In genomic region chr2:42142476-42143184, GRCh38 we compare ENCODE assay signal across 1 cellular context.
TF ChIP-seq lines count a peak whose summit lies in the region.

No MANE protein-coding gene starts in this region.

TF ChIP-seq in HepG2, 621 proteins besides CTCF, POLR2A, EP300 and RAD21 (continued from another document and continues in another):
- TF ChIP-seq AKNA (CRISPR knock-in tag; IDR thresholded peaks at IDR 0.05; ENCODE audit: borderline replicate concordance) (no peak), ZBTB21 (CRISPR knock-in tag; IDR thresholded peaks at IDR 0.05) (peak; percentile 36; the same call in 1 of the 2 replicates), CCAR2 (optimal IDR thresholded peaks at IDR 0.05; ENCODE audit: low read depth, low read length) (peak; percentile 69), ZBTB20 (CRISPR knock-in tag; IDR thresholded peaks at IDR 0.05; ENCODE audit: borderline replicate concordance, low read depth) (no peak), ZMYM4 (CRISPR knock-in tag; IDR thresholded peaks at IDR 0.05) (peak; percentile 49; the same call in 1 of the 2 replicates), ZNF383 (CRISPR knock-in tag; IDR thresholded peaks at IDR 0.05; ENCODE audit: borderline replicate concordance) (0 out of 2 replicates have a peak, but pooled peaks have one; percentile 13), BRD4 (CRISPR knock-in tag; IDR thresholded peaks at IDR 0.05) (peak; percentile 49; the same call in 1 of the 2 replicates), ZBTB33 (CRISPR knock-in tag; IDR thresholded peaks at IDR 0.05) (peak; percentile 50; the same call in 1 of the 2 replicates), ATF4 (CRISPR knock-in tag; IDR thresholded peaks at IDR 0.05) (0 out of 4 replicates have a peak, but pooled peaks of 1 of the 2 experiments have one; percentile 12), CEBPB (IDR thresholded peaks at IDR 0.05; ENCODE audit: borderline replicate concordance, low read depth, low read length) (peak; percentile 68), KDM3A (CRISPR knock-in tag; IDR thresholded peaks at IDR 0.05; ENCODE audit: low read depth) (0 out of 2 replicates have a peak, but pooled peaks have one; percentile 65), SALL1 (CRISPR knock-in tag; IDR thresholded peaks at IDR 0.05) (peak; percentile 58), SP4 (CRISPR knock-in tag; IDR thresholded peaks at IDR 0.05) (0 out of 2 replicates have a peak, but pooled peaks have one; percentile 23), LCORL (IDR thresholded peaks at IDR 0.05) (no peak), LCORL (CRISPR knock-in tag; IDR thresholded peaks at IDR 0.05) (peak; percentile 30; the same call in 1 of the 2 replicates), RXRB (CRISPR knock-in tag; IDR thresholded peaks at IDR 0.05; ENCODE audit: borderline replicate concordance) (0 out of 2 replicates have a peak, but pooled peaks have one; percentile 43), FOSL2 (CRISPR knock-in tag; IDR thresholded peaks at IDR 0.05) (peak; percentile 81), ZHX2 (IDR thresholded peaks at IDR 0.05; ENCODE audit: low read depth) (0 out of 2 replicates have a peak, but pooled peaks have one; percentile 28), ZHX2 (CRISPR knock-in tag; IDR thresholded peaks at IDR 0.05; ENCODE audit: borderline replicate concordance) (no peak), ZNF616 (CRISPR knock-in tag; IDR thresholded peaks at IDR 0.05; ENCODE audit: low read depth) (no peak), ZFP41 (CRISPR knock-in tag; IDR thresholded peaks at IDR 0.05; ENCODE audit: borderline replicate concordance) (no peak), ZBTB7B (CRISPR knock-in tag; IDR thresholded peaks at IDR 0.05) (peak; percentile 36; the same call in 1 of the 2 replicates), ZFP62 (CRISPR knock-in tag; IDR thresholded peaks at IDR 0.05) (no peak), RARA (CRISPR knock-in tag; IDR thresholded peaks at IDR 0.05) (peak; percentile 34; the same call in 1 of the 2 replicates), YY1 (IDR thresholded peaks at IDR 0.05; ENCODE audit: insufficient read depth, insufficient replicate concordance, low read depth, low read length) (peak; percentile 88), ELF3 (CRISPR knock-in tag; IDR thresholded peaks at IDR 0.05) (no peak), ZNF446 (CRISPR knock-in tag; IDR thresholded peaks at IDR 0.05) (no peak), RCOR2 (CRISPR knock-in tag; IDR thresholded peaks at IDR 0.05) (0 out of 2 replicates have a peak, but pooled peaks have one; percentile 23), SKI (IDR thresholded peaks at IDR 0.05; ENCODE audit: partially characterized antibody) (no peak), NR2F2 (IDR thresholded peaks at IDR 0.05; ENCODE audit: borderline replicate concordance, low read depth) (no peak), ZHX1 (CRISPR knock-in tag; IDR thresholded peaks at IDR 0.05; ENCODE audit: low read depth) (0 out of 2 replicates have a peak, but pooled peaks have one; percentile 21), FOXC1 (CRISPR knock-in tag; IDR thresholded peaks at IDR 0.05; ENCODE audit: borderline replicate concordance) (0 out of 2 replicates have a peak, but pooled peaks have one; percentile 48), ZNF430 (CRISPR knock-in tag; IDR thresholded peaks at IDR 0.05) (0 out of 2 replicates have a peak, but pooled peaks have one; percentile 5), ZSCAN21 (CRISPR knock-in tag; IDR thresholded peaks at IDR 0.05; ENCODE audit: borderline replicate concordance) (0 out of 2 replicates have a peak, but pooled peaks have one; percentile 43), TFE3 (CRISPR knock-in tag; IDR thresholded peaks at IDR 0.05) (0 out of 2 replicates have a peak, but pooled peaks have one; percentile 36), BORCS8-MEF2B (CRISPR knock-in tag; IDR thresholded peaks at IDR 0.05) (0 out of 2 replicates have a peak, but pooled peaks have one; percentile 27), HOXA3 (CRISPR knock-in tag; IDR thresholded peaks at IDR 0.05) (peak; percentile 72; the same call in 1 of the 2 replicates), ZNF414 (CRISPR knock-in tag; IDR thresholded peaks at IDR 0.05) (no peak), BCL6 (CRISPR knock-in tag; IDR thresholded peaks at IDR 0.05) (peak; percentile 16; the same call in 1 of the 2 replicates)
